Comparison of ENCODE assay signal across 8 cellular contexts in the genomic region with DNA sequence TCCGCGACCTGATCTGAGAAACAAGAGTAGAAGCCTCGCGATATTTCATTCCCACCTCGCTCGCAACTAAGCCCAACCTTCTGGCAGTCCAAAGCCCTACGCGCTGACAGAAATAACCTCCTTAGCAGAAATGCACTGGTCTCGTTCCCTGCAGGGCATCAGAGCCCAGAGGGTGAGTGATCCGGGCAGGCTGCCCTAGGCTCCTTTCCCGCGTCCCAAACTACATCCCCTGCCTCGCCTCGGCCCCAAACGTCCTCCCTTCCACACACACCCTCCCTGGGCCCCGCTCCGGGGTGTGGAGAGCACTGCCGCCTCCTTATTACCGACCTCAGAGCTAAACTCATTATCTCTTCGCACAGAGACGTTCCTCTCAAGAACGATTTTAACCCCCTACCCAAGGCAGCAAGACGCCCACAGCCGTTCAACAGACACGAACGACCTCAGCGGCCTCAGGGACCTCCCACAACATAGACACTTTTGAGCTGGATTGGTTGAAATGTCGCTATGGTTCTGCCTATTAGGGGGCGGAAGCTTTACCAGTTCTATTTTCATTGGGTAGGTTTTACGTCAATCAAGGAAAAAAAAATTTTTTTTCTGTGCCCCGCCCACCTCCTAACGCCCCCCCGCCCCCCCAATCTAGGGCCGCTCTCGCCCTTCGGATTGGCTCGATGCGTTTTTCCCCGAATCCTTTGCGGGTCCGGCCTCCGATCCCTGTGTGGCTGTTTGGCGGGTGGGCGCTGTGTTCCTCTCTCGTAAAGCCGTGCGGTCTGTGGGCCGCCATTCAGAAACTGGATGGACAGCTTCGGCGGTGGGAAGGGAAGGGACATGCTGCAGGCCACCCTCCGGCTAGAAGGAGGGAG. TPM values are rescaled to one million over a fixed set of nuclear protein-coding genes. Genes with fewer than 3 reads are reported as not detected.
DNase-seq lines count a peak whose midpoint lies in the region; ATAC-seq lines count a peak whose summit lies in the region.

A gene (minus strand): TSS at position 439 of the 860 bp plus-strand sequence. CDS start 95 bp downstream, at position 344.

- H3K4me1 Mint-ChIP-seq in effector memory CD8-positive, alpha-beta T cell (ENCODE audit: low read depth in 2 of 2) = peaks cover 3 to 5% of the 10 kb centered on the region in 2 donors

- no peaks in the 10 kb centered on the region for H3K9me3 Mint-ChIP-seq in effector memory CD8-positive, alpha-beta T cell

- CTCF ChIA-PET in activated CD8-positive, alpha-beta memory T cell treated with anti-CD3 and anti-CD28 coated beads for 36 hours (lab: Charles Lee) = interaction anchor here (0.6 to 1.4 kb wide), 5 partner anchors 8 to 974 kb away, joined by 3 read pairs; no protein-coding TSS in a partner anchor

- H3K36me3 Mint-ChIP-seq in effector memory CD8-positive, alpha-beta T cell (ENCODE audit: insufficient read depth) = peaks cover 11% of the 10 kb centered on the region

- peak; percentile 90 for ATAC-seq in GM21360 (IDR thresholded peaks at IDR 0.05; ENCODE audit: unreplicated experiment)
- ATAC-seq in effector memory CD8-positive, alpha-beta T cell (replicated peaks) = peak; percentile 90

- H3K27ac Mint-ChIP-seq in effector memory CD8-positive, alpha-beta T cell = no peak within 1 kb of the TSS

- H3K4me3 Mint-ChIP-seq in effector memory CD8-positive, alpha-beta T cell = no peak within 1 kb of the TSS

- DNase-seq in COLO829 (ENCODE audit: low spot score) = peak; percentile 75
- DNase-seq in HT-29 (ENCODE audit: low spot score) = peak; percentile 93
- peak; percentile 99 to 100 for DNase-seq in NOMO-1 (lab: John Stamatoyannopoulos, UW; ENCODE audit: unreplicated experiment in 2 of 2)
- DNase-seq in effector memory CD8-positive, alpha-beta T cell = peak; percentile 79 to 83 (median 80)
- DNase-seq in medulla oblongata (ENCODE audit: extremely low spot score) = peak; percentile 98
- DNase-seq in stimulated activated CD8-positive, alpha-beta memory T cell treated with anti-CD3 and anti-CD28 coated beads, Interleukin-12 subunit alpha, Interleukin-12 subunit beta, amount 100 ng/mL, for 1 hour (ENCODE audit: low read depth) = peak; percentile 81

- no peaks in the 10 kb centered on the region for H3K27me3 Mint-ChIP-seq in effector memory CD8-positive, alpha-beta T cell

- POLR2A ChIA-PET in activated CD8-positive, alpha-beta memory T cell treated with anti-CD3 and anti-CD28 coated beads for 36 hours (lab: Charles Lee) = interaction anchor here (0.6 to 2.3 kb wide), 7 partner anchors 8 to 1694 kb away, joined by 3 to 10 read pairs (median 3); a partner anchor contains a TSS

RNA-seq across cellular contexts. Expression of the gene that starts here (rescaled TPM):
- total RNA-seq in HT-29 (2014; rRNA removed; shearing (Covaris generic)) = 6.9 and 7.1 TPM in 2 replicates
- total RNA-seq in activated CD8-positive, alpha-beta memory T cell treated with anti-CD3 and anti-CD28 coated beads for 36 hours = 10 to 100 TPM; 48.0 to 48.6 TPM

Comparison
In these comparisons a context has a peak if more than half of its experiments do, and no peak if none do; other contexts are left out.
1. Peak in every context shown above with its lines: DNase-seq and ATAC-seq.